1 cellular context compared by ENCODE assay signal in genomic region chr1:52460686-52461085, GRCh38.
TF ChIP-seq lines count a peak whose summit lies in the region.

No MANE protein-coding gene starts in this region.

TF ChIP-seq in A549, 52 proteins besides CTCF, POLR2A, EP300 and RAD21:
- no peak for TF ChIP-seq RNF2 (IDR thresholded peaks at IDR 0.05; ENCODE audit: borderline replicate concordance, low read depth)
- no peak for TF ChIP-seq KDM5A (IDR thresholded peaks at IDR 0.05)
